Comparison of ENCODE assay signal across 8 cellular contexts in the genomic region with DNA sequence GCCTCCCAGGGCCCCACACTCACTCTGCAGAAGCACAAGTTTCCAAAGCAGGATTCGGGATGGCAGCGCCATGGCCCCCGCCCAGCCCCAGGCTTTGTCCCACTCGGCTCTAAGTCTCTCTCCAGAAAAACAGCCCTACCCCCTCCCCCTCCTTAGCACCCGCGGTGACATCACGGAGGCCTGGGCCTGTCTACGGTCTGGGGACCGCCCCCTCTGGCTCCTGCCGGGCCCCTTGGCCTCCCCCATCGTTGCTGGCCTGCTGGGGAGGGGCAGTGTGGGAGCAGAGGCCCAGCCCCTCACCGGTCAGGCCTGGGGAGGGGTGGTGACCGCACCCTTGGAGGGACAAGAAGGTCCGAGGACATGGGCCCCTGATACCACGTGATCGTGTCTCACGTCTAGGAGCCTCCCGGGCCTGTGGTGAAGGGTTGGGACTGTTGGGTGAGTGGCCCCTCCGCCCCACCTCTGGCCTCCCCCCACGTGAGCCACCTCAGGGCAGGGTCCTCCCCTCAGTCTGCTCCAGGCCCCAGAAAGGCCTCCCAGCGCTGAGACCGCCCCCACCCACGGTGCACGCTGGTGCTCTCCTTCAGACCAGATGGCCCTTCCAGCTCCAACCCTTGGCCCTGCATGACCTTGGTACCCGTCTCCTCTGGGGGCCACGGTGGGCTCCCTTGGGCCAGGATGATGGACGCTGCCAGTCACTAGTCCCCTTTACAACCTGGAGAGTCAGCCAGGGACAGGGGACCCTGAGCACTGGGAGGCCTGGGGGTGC. TPM values are rescaled to one million over a fixed set of nuclear protein-coding genes. Genes with fewer than 3 reads are reported as not detected.
DNase-seq lines count a peak whose midpoint lies in the region; ATAC-seq and TF ChIP-seq lines count a peak whose summit lies in the region.

A gene with protein sequence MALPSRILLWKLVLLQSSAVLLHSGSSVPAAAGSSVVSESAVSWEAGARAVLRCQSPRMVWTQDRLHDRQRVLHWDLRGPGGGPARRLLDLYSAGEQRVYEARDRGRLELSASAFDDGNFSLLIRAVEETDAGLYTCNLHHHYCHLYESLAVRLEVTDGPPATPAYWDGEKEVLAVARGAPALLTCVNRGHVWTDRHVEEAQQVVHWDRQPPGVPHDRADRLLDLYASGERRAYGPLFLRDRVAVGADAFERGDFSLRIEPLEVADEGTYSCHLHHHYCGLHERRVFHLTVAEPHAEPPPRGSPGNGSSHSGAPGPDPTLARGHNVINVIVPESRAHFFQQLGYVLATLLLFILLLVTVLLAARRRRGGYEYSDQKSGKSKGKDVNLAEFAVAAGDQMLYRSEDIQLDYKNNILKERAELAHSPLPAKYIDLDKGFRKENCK (minus strand): TSS at position 123 of the 769 bp plus-strand sequence. CDS start 51 bp downstream, at position 72.

- H3K9me3 ChIP-seq in MG63 (no peaks in the 10 kb centered on the region), liver (ENCODE audit: control insufficient read depth in 4 of 4, low read length in 3 of 4) (no peaks in the 10 kb centered on the region), suprapubic skin (no peaks in the 10 kb centered on the region)

- ATAC-seq in HG03460 (IDR thresholded peaks at IDR 0.05; ENCODE audit: unreplicated experiment) (no peak), GM21367 (IDR thresholded peaks at IDR 0.05; ENCODE audit: unreplicated experiment) (no peak)

- peaks cover 15% of the 10 kb centered on the region for H3K36me3 ChIP-seq in MG63
- no peaks in the 10 kb centered on the region for H3K36me3 ChIP-seq in liver (ENCODE audit: control insufficient read depth in 4 of 4, insufficient read depth in 3 of 4, low read depth in 1 of 4, low read length in 3 of 4)
- H3K36me3 ChIP-seq in suprapubic skin, result no peaks in the 10 kb centered on the region

- no peak for TF ChIP-seq RAD21 in liver (IDR thresholded peaks at IDR 0.05)

- DNase-seq in MG63 (peak; percentile 99), cerebellum (ENCODE audit: low spot score) (no peak), suprapubic skin (ENCODE audit: low spot score in 2 of 2) (no peak), superior temporal gyrus (ENCODE audit: extremely low spot score) (no peak), endothelial cell (ENCODE audit: low spot score) (no peak)

- H3K27me3 ChIP-seq in MG63 (no peaks in the 10 kb centered on the region), liver (ENCODE audit: control insufficient read depth in 4 of 4, insufficient read depth in 4 of 4, low read length in 3 of 4) (no peaks in the 10 kb centered on the region), suprapubic skin (peaks cover 19% of the 10 kb centered on the region)

- no peak for TF ChIP-seq EP300 in suprapubic skin (IDR thresholded peaks at IDR 0.05)

- H3K27ac ChIP-seq in liver (ENCODE audit: low read depth in 1 of 2, low read length in 2 of 2) (peak within 1 kb of the TSS; percentile 25 to 63), suprapubic skin (peak within 1 kb of the TSS; percentile 88)

- no peak within 1 kb of the TSS for H3K9ac ChIP-seq in liver (ENCODE audit: low read depth in 1 of 2, low read length in 2 of 2)

- no peak within 1 kb of the TSS for H3K4me3 Mint-ChIP-seq in endothelial cell (ENCODE audit: unreplicated experiment)

- TF ChIP-seq CTCF in liver (IDR thresholded peaks at IDR 0.05; ENCODE audit: low read depth, low read length, missing input control) (no peak), suprapubic skin (IDR thresholded peaks at IDR 0.05) (no peak), endothelial cell (IDR thresholded peaks at IDR 0.05; ENCODE audit: unreplicated experiment) (no peak)

- WGBS in liver, result 41% methylated on average over 27 of the region's 27 CpGs
- WGBS in suprapubic skin, result 35% methylated on average over 2 of the region's 27 CpGs

- H3K36me3 Mint-ChIP-seq in endothelial cell (ENCODE audit: low read depth, unreplicated experiment), result no peaks in the 10 kb centered on the region

- H3K27ac Mint-ChIP-seq in endothelial cell (ENCODE audit: unreplicated experiment), result no peak within 1 kb of the TSS

- peaks cover 0 to 11% (median 3%) of the 10 kb centered on the region in 4 donors for H3K4me1 ChIP-seq in liver (ENCODE audit: control insufficient read depth in 4 of 4, insufficient read depth in 4 of 4, low read length in 3 of 4)
- H3K4me1 ChIP-seq in suprapubic skin, result peaks cover 78% of the 10 kb centered on the region

- no peaks in the 10 kb centered on the region for H3K4me1 Mint-ChIP-seq in endothelial cell (ENCODE audit: unreplicated experiment)

- H3K4me3 ChIP-seq in MG63 (peak within 1 kb of the TSS; percentile 91), liver (ENCODE audit: low read depth in 1 of 3, low read length in 3 of 3) (peak within 1 kb of the TSS in 1 of 3 donors; percentile 37), suprapubic skin (peak within 1 kb of the TSS; percentile 48)

- no peaks in the 10 kb centered on the region for H3K9me3 Mint-ChIP-seq in endothelial cell (ENCODE audit: unreplicated experiment)

- peaks cover 22% of the 10 kb centered on the region for H3K27me3 Mint-ChIP-seq in endothelial cell (ENCODE audit: unreplicated experiment)

- TF ChIP-seq POLR2A in suprapubic skin (IDR thresholded peaks at IDR 0.05), result no peak

TF ChIP-seq in liver, 16 proteins besides CTCF, POLR2A, EP300 and RAD21:
- peak; percentile 23 for TF ChIP-seq NR2F2 (IDR thresholded peaks at IDR 0.05)
- TF ChIP-seq, protein P1, sequence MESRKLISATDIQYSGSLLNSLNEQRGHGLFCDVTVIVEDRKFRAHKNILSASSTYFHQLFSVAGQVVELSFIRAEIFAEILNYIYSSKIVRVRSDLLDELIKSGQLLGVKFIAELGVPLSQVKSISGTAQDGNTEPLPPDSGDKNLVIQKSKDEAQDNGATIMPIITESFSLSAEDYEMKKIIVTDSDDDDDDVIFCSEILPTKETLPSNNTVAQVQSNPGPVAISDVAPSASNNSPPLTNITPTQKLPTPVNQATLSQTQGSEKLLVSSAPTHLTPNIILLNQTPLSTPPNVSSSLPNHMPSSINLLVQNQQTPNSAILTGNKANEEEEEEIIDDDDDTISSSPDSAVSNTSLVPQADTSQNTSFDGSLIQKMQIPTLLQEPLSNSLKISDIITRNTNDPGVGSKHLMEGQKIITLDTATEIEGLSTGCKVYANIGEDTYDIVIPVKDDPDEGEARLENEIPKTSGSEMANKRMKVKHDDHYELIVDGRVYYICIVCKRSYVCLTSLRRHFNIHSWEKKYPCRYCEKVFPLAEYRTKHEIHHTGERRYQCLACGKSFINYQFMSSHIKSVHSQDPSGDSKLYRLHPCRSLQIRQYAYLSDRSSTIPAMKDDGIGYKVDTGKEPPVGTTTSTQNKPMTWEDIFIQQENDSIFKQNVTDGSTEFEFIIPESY (IDR thresholded peaks at IDR 0.05), result no peak

RNA-seq across cellular contexts. Expression of the gene that starts here (rescaled TPM):
- total RNA-seq in MG63 (2014; rRNA removed; shearing (Covaris generic); ENCODE audit: low replicate concordance), result 259 and 316 TPM in 2 replicates
- total RNA-seq in cerebellum (18.2 TPM), liver (1 to 10 TPM; 3.2 to 5.3 TPM), suprapubic skin (10 to 100 TPM; 18.6 to 43.5 (median 21.9) TPM), endothelial cell (ENCODE audit: unreplicated experiment) (0.64 TPM)
- polyA plus RNA-seq in liver, result 1 to 10 TPM; 1.8 to 5.9 TPM
